In genomic region chr13:112957295-112957677, GRCh38 we compare ENCODE assay signal across 16 cellular contexts. TPM values are rescaled to one million over a fixed set of nuclear protein-coding genes. Genes with fewer than 3 reads are reported as not detected.
DNase-seq lines count a peak whose midpoint lies in the region; ATAC-seq and TF ChIP-seq lines count a peak whose summit lies in the region.
"Had no signal": no experiment of that assay in that cellular context is flagged by ENCODE, and none has a peak within 500 bp of the region (broad histone marks: within the 10 kb centered on the region; RNA-seq: fewer than 3 reads in every experiment).

No MANE protein-coding gene starts in this region.

- POLR2A ChIA-PET in Caco-2 (lab: Charles Lee), result no interaction called here

- CTCF ChIA-PET in Caco-2 (lab: Charles Lee), result interaction anchor here (1.3 kb wide), 1 partner anchor 14 kb away, joined by 5 read pairs; no protein-coding TSS in a partner anchor

- H3K4me1 Mint-ChIP-seq in glutamatergic neuron (ENCODE audit: low read depth, unreplicated experiment) (peaks cover 27% of the 10 kb centered on the region), neural progenitor cell (peaks cover 59% of the 10 kb centered on the region), Caco-2 (ENCODE audit: low read depth, unreplicated experiment) (peaks cover 6% of the 10 kb centered on the region)

- H3K27me3 ChIP-seq in right cardiac atrium (ENCODE audit: control insufficient read depth, insufficient read depth) (no peaks in the 10 kb centered on the region), neural progenitor cell (no peaks in the 10 kb centered on the region), Caco-2 (replicated peaks; ENCODE audit: control insufficient read depth, insufficient read depth, low read length) (no peaks in the 10 kb centered on the region)

- no peak overlapping the region for H3K4me3 ChIP-seq in right cardiac atrium (ENCODE audit: low read length)
- H3K4me3 ChIP-seq in neural progenitor cell, result peak overlapping the region; percentile 23
- no peak overlapping the region for H3K4me3 ChIP-seq in Caco-2 (ENCODE audit: low read depth, low read length)
- H3K4me3 ChIP-seq: BLaER1, K562 had no signal

- BruUV-seq in Caco-2 (replicated peaks; lab: Mats Ljungman, UMichigan), result no TSS peak

- H3K27ac ChIP-seq in right cardiac atrium (ENCODE audit: low read length) (no peak overlapping the region), neural progenitor cell (peak overlapping the region; percentile 56)
- H3K27ac ChIP-seq: BLaER1, HL-60 had no signal

- H3K36me3 ChIP-seq in neural progenitor cell (no peaks in the 10 kb centered on the region), Caco-2 (ENCODE audit: control insufficient read depth, insufficient read depth, low read length) (no peaks in the 10 kb centered on the region)
- H3K36me3 ChIP-seq: BLaER1 had no signal

- intact Hi-C loops in Right ventricle myocardium superior (cut with DNase I), result no loop called here
- intact Hi-C loops in right cardiac atrium (cut with DNase I), result loop anchor here in 1 of 4 donors (10.0 kb wide), 1 partner anchor 68 kb away; no protein-coding TSS in a partner anchor
- intact Hi-C loops in Caco-2 (cut with micrococcal nuclease; ENCODE audit: unreplicated experiment), result no loop called here

- peaks cover 79% of the 10 kb centered on the region for H4K20me1 ChIP-seq in neural progenitor cell (ENCODE audit: low read depth)

- DNase-seq in Right ventricle myocardium superior (peak; percentile 30), right cardiac atrium (no peak), glutamatergic neuron (no peak), neural progenitor cell (ENCODE audit: low spot score) (no peak), Caco-2 (no peak), inferior parietal cortex (ENCODE audit: extremely low spot score) (no peak)
- DNase-seq: CD8-positive, alpha-beta T cell; DMS79 treated with DMSO at 0.1 percent for 48 hours; NCI-H1436; NCI-H2029 treated with DMSO at 0.1 percent for 48 hours; NCI-H2171 treated with DMSO at 0.1 percent for 48 hours; NCI-H510A treated with DMSO at 0.1 percent for 48 hours had no signal

- H3K4me1 ChIP-seq in right cardiac atrium (ENCODE audit: control insufficient read depth, insufficient read depth, low read length) (peaks cover 2% of the 10 kb centered on the region), neural progenitor cell (peaks cover 50% of the 10 kb centered on the region), Caco-2 (peaks cover 15% of the 10 kb centered on the region; the same call in 1 of the 2 replicates)

- H3K4me3 Mint-ChIP-seq in glutamatergic neuron (ENCODE audit: unreplicated experiment) (no peak overlapping the region), neural progenitor cell (peak overlapping the region; percentile 21), Caco-2 (ENCODE audit: unreplicated experiment) (no peak overlapping the region)
- H3K4me3 Mint-ChIP-seq: CD8-positive, alpha-beta T cell had no signal

- H3K9ac ChIP-seq in neural progenitor cell, result no peak overlapping the region
- H3K9ac ChIP-seq: BLaER1 had no signal

- H3K36me3 Mint-ChIP-seq in glutamatergic neuron (ENCODE audit: unreplicated experiment), result no peaks in the 10 kb centered on the region
- peaks cover 4% of the 10 kb centered on the region for H3K36me3 Mint-ChIP-seq in neural progenitor cell
- no peaks in the 10 kb centered on the region for H3K36me3 Mint-ChIP-seq in Caco-2 (ENCODE audit: insufficient read depth, unreplicated experiment)
- H3K36me3 Mint-ChIP-seq: CD8-positive, alpha-beta T cell had no signal

- H2AFZ ChIP-seq in neural progenitor cell (replicated peaks), result no peak overlapping the region

- H3K27ac Mint-ChIP-seq in glutamatergic neuron (ENCODE audit: unreplicated experiment) (peak overlapping the region; percentile 85), neural progenitor cell (peak overlapping the region; percentile 69), Caco-2 (ENCODE audit: unreplicated experiment) (no peak overlapping the region)
- H3K27ac Mint-ChIP-seq: CD8-positive, alpha-beta T cell had no signal

- H3K27me3 Mint-ChIP-seq in glutamatergic neuron (ENCODE audit: unreplicated experiment) (peaks cover 3% of the 10 kb centered on the region), neural progenitor cell (ENCODE audit: insufficient read depth, low read depth) (peaks cover 7% of the 10 kb centered on the region), Caco-2 (ENCODE audit: insufficient read depth, unreplicated experiment) (no peaks in the 10 kb centered on the region)

- peaks cover 31% of the 10 kb centered on the region for H3F3A ChIP-seq in neural progenitor cell (ENCODE audit: low read depth)

- H3K79me2 ChIP-seq in neural progenitor cell (ENCODE audit: low read depth), result peaks cover 27% of the 10 kb centered on the region

- H3K9me3 ChIP-seq in right cardiac atrium (ENCODE audit: control insufficient read depth, low read length), result no peaks in the 10 kb centered on the region
- H3K9me3 ChIP-seq in neural progenitor cell (ENCODE audit: low read depth), result no peaks in the 10 kb centered on the region
- H3K9me3 ChIP-seq in Caco-2, result no peaks in the 10 kb centered on the region
- H3K9me3 ChIP-seq: BLaER1 had no signal

- H3K9me3 Mint-ChIP-seq in glutamatergic neuron (ENCODE audit: unreplicated experiment), result peaks cover 7% of the 10 kb centered on the region
- H3K9me3 Mint-ChIP-seq in neural progenitor cell, result peaks cover 3% of the 10 kb centered on the region
- no peaks in the 10 kb centered on the region for H3K9me3 Mint-ChIP-seq in Caco-2 (ENCODE audit: unreplicated experiment)
- H3K9me3 Mint-ChIP-seq: CD8-positive, alpha-beta T cell had no signal

- TF ChIP-seq CTCF in glutamatergic neuron (IDR thresholded peaks at IDR 0.05; ENCODE audit: partially characterized antibody, unreplicated experiment) (no peak), neural progenitor cell (IDR thresholded peaks at IDR 0.05) (no peak), Caco-2 (IDR thresholded peaks at IDR 0.05; ENCODE audit: insufficient read depth in 1 of 2, low read depth in 1 of 2, low read length in 1 of 2, severe bottlenecking in 1 of 2, unreplicated experiment in 1 of 2) (no peak)

- no peak for ATAC-seq in Right ventricle myocardium superior (ENCODE audit: poor library complexity)
- ATAC-seq in right cardiac atrium, result no peak
- ATAC-seq in GM18498 (IDR thresholded peaks at IDR 0.05; ENCODE audit: unreplicated experiment), result no peak
- ATAC-seq: CD8-positive, alpha-beta T cell had no signal

- WGBS in right cardiac atrium, result 72% methylated on average over 12 of the region's 12 CpGs

- peak overlapping the region; percentile 54 for H3K4me2 ChIP-seq in neural progenitor cell
- H3K4me2 ChIP-seq: BLaER1 had no signal

RNA-seq across cellular contexts. Expression of gene MCF2L, which starts 11.7 kb away (rescaled TPM):
- total RNA-seq in Right ventricle myocardium superior, result 38.1 TPM
- 10 to 100 TPM; 18.0 to 47.5 (median 27.4) TPM for total RNA-seq in right cardiac atrium
- polyA plus RNA-seq in right cardiac atrium, result 33.2 TPM
- 83.0 TPM for total RNA-seq in glutamatergic neuron (ENCODE audit: unreplicated experiment)
- total RNA-seq in neural progenitor cell (ENCODE audit: low replicate concordance), result 40.4 and 59.2 TPM in 2 replicates
- total RNA-seq in Caco-2 (2022), result 22.1 and 24.4 TPM in 2 replicates
